Comparison of ENCODE assay signal across 8 cellular contexts in genomic region chr6:93902517-93902916, GRCh38.
"Had no signal": no experiment of that assay in that cellular context is flagged by ENCODE, and none has a peak within 500 bp of the region (broad histone marks: within the 10 kb centered on the region; RNA-seq: fewer than 3 reads in every experiment).

No MANE protein-coding gene starts in this region.

- DNase-seq: GDM1, GF-D8 had no signal

- FAIRE-seq: G401.6, GM12878, GM12891, GM12892, GM18507, GM19239 had no signal

- ATAC-seq: GM12878 had no signal

- H3K4me3 ChIP-seq: GM12878 had no signal
